Comparison of ENCODE assay signal across 8 cellular contexts in the genomic region with DNA sequence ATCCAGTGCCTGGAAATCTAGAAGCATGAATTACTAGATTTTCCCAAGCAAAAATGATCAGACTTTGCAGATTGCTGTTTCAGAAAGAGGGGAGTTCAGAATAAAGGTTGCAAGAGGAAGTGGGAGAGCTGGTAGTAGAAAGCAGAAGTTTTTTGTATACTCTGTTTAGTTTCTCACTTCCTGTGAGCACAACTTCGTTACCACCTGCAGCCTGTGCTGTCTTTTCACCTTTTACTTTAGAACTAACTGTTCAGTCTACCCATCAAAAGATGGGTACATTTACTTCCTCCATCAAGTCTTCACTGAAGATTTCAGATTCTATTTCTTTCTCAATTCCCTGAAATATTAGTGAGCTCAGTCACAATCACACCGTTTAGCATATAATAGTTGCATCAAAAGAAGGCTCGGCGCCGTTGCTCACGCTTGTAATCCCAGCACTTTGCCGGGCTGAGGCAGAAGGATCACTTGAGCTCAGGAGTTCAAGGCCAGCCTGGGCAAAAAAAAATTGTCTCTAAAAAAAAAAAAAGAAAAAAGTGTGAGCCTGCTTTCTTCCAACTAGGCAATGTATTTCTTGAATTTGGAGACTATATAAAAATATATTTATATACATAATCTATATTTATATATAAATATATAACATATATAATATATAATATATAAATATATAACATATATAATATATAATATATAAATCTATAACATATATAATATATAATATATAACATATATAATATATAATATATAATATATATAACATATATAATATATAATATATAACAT. TPM values are rescaled to one million over a fixed set of nuclear protein-coding genes. Genes with fewer than 3 reads are reported as not detected.
DNase-seq lines count a peak whose midpoint lies in the region; ATAC-seq and TF ChIP-seq lines count a peak whose summit lies in the region.

No MANE protein-coding gene starts in this region.

- H3K36me3 Mint-ChIP-seq in activated naive CD8-positive, alpha-beta T cell treated with anti-CD3 and anti-CD28 coated beads for 36 hours: peaks cover 2% of the 10 kb centered on the region

- peaks cover 33% of the 10 kb centered on the region for H3K4me1 Mint-ChIP-seq in activated naive CD8-positive, alpha-beta T cell treated with anti-CD3 and anti-CD28 coated beads for 36 hours

- H3K27ac ChIP-seq in stomach (peak overlapping the region in 1 of 5 donors; percentile 68), ascending aorta (no peak overlapping the region)

- H3K4me3 Mint-ChIP-seq in activated naive CD8-positive, alpha-beta T cell treated with anti-CD3 and anti-CD28 coated beads for 36 hours: peak overlapping the region; percentile 35

- TF ChIP-seq EP300 in stomach (IDR thresholded peaks at IDR 0.05): no peak

- H3K4me1 ChIP-seq in stomach (peaks cover 7 to 26% (median 12%) of the 10 kb centered on the region in 4 donors), ascending aorta (peaks cover 0 to 4% of the 10 kb centered on the region in 2 donors)

- peak; percentile 76 for DNase-seq in GM06990 (ENCODE audit: extremely low read depth, insufficient read length)
- DNase-seq in activated naive CD8-positive, alpha-beta T cell treated with anti-CD3 and anti-CD28 coated beads for 36 hours: no peak
- no peak for DNase-seq in D341Med (ENCODE audit: low spot score)
- no peak for DNase-seq in stomach
- DNase-seq in ascending aorta (ENCODE audit: low spot score in 2 of 2): no peak
- no peak for DNase-seq in kidney glomerular epithelial cell (lab: John Stamatoyannopoulos, UW)

- H3K36me3 ChIP-seq in GM06990 (ENCODE audit: control insufficient read depth, insufficient read depth, low read length): no peaks in the 10 kb centered on the region
- peaks cover 0 to 4% (median under 1%) of the 10 kb centered on the region in 4 donors for H3K36me3 ChIP-seq in stomach
- H3K36me3 ChIP-seq in ascending aorta: no peaks in the 10 kb centered on the region

- H3K27me3 ChIP-seq in GM06990 (replicated peaks; ENCODE audit: control insufficient read depth, insufficient read depth, low read length): no peaks in the 10 kb centered on the region
- H3K27me3 ChIP-seq in stomach: no peaks in the 10 kb centered on the region
- H3K27me3 ChIP-seq in ascending aorta: no peaks in the 10 kb centered on the region

- H3K9me3 ChIP-seq in stomach (no peaks in the 10 kb centered on the region), ascending aorta (no peaks in the 10 kb centered on the region)

- intact Hi-C loops in stomach (cut with DNase I; ENCODE audit: low total_unique reads) (no loop called here), ascending aorta (cut with DNase I) (loop anchor here (5.0 kb wide), 1 partner anchor 125 kb away; the partner anchor contains the start of gene NFKBIZ)

- H3K9me3 Mint-ChIP-seq in activated naive CD8-positive, alpha-beta T cell treated with anti-CD3 and anti-CD28 coated beads for 36 hours: no peaks in the 10 kb centered on the region

- peak overlapping the region; percentile 37 for H3K4me3 ChIP-seq in GM06990 (replicated peaks; ENCODE audit: low read depth, low read length)
- no peak overlapping the region for H3K4me3 ChIP-seq in stomach
- no peak overlapping the region for H3K4me3 ChIP-seq in ascending aorta

- 72 to 82% (median 77%) methylated on average over 7 of the region's 7 CpGs for WGBS in stomach, 5 donors

- no peak for TF ChIP-seq CTCF in GM06990 (IDR thresholded peaks at IDR 0.05; ENCODE audit: insufficient read depth, low read length, poor library complexity, severe bottlenecking)
- TF ChIP-seq CTCF in stomach (IDR thresholded peaks at IDR 0.05): no peak
- TF ChIP-seq CTCF in ascending aorta (IDR thresholded peaks at IDR 0.05): no peak

- ATAC-seq in GM21360 (IDR thresholded peaks at IDR 0.05; ENCODE audit: unreplicated experiment) (peak; percentile 47), HG03521 (IDR thresholded peaks at IDR 0.05; ENCODE audit: unreplicated experiment) (peak; percentile 50)

- no peak for TF ChIP-seq POLR2A in stomach (IDR thresholded peaks at IDR 0.05)

- H3K27ac Mint-ChIP-seq in activated naive CD8-positive, alpha-beta T cell treated with anti-CD3 and anti-CD28 coated beads for 36 hours: peak overlapping the region; percentile 81

- no peaks in the 10 kb centered on the region for H3K27me3 Mint-ChIP-seq in activated naive CD8-positive, alpha-beta T cell treated with anti-CD3 and anti-CD28 coated beads for 36 hours

RNA-seq across cellular contexts. Expression of gene CEP97, which starts 1.8 kb away (rescaled TPM):
- 10 to 100 TPM; 16.1 to 17.1 TPM for total RNA-seq in activated naive CD8-positive, alpha-beta T cell treated with anti-CD3 and anti-CD28 coated beads for 36 hours
- total RNA-seq in stomach (10 to 100 TPM in 2 of 5 donors, 1 to 10 TPM in 3; 1.4 to 19.6 (median 7.6) TPM), ascending aorta (1.3 TPM)
- polyA plus RNA-seq in stomach: 1 to 10 TPM in 1 of 3 donors, under 1 TPM in 2; 0.31 to 1.2 (median 0.98) TPM

RNA-seq across cellular contexts. Expression of gene RPL24, which starts 36.1 kb away (rescaled TPM):
- total RNA-seq in activated naive CD8-positive, alpha-beta T cell treated with anti-CD3 and anti-CD28 coated beads for 36 hours: 1,000 to 10,000 TPM; 1,777 TPM
- total RNA-seq in stomach (1,000 to 10,000 TPM in 3 of 5 donors, 100 to 1,000 TPM in 2; 461 to 3,349 (median 1,224) TPM), ascending aorta (654 TPM)
- 1,000 to 10,000 TPM; 2,450 to 3,453 (median 2,754) TPM for polyA plus RNA-seq in stomach

RNA-seq across cellular contexts. Expression of gene ZBTB11, which starts 45.7 kb away (rescaled TPM):
- 10 to 100 TPM; 23.8 to 24.3 TPM for total RNA-seq in activated naive CD8-positive, alpha-beta T cell treated with anti-CD3 and anti-CD28 coated beads for 36 hours
- 10 to 100 TPM in 4 of 5 donors, 1 to 10 TPM in 1; 6.7 to 31.2 (median 28.3) TPM for total RNA-seq in stomach
- 1 to 10 TPM; 2.8 to 6.1 (median 4.7) TPM for polyA plus RNA-seq in stomach
- 16.5 TPM for total RNA-seq in ascending aorta

RNA-seq across cellular contexts. Expression of gene NXPE3, which starts 56.4 kb away (rescaled TPM):
- 10 to 100 TPM; 19.9 to 22.5 TPM for total RNA-seq in activated naive CD8-positive, alpha-beta T cell treated with anti-CD3 and anti-CD28 coated beads for 36 hours
- total RNA-seq in stomach (10 to 100 TPM in 3 of 5 donors, 1 to 10 TPM in 1, under 1 TPM in 1; 0.58 to 43.2 (median 10.1) TPM), ascending aorta (25.8 TPM)
- 1 to 10 TPM; 2.2 to 3.7 (median 3.1) TPM for polyA plus RNA-seq in stomach
